In genomic region chr1:31912087-31912780, GRCh38 we compare ENCODE assay signal across 12 cellular contexts. TPM values are rescaled to one million over a fixed set of nuclear protein-coding genes. Genes with fewer than 3 reads are reported as not detected.
DNase-seq lines count a peak whose midpoint lies in the region; ATAC-seq, FAIRE-seq and TF ChIP-seq lines count a peak whose summit lies in the region.
"Had no signal": no experiment of that assay in that cellular context is flagged by ENCODE, and none has a peak within 500 bp of the region (broad histone marks: within the 10 kb centered on the region; RNA-seq: fewer than 3 reads in every experiment).

No MANE protein-coding gene starts in this region.

- intact Hi-C loops in activated T-helper 2 cell treated with anti-CD3 and anti-CD28 coated beads, Interferon-gamma antibody, Interleukin-2, Interleukin-4, amounts not matched to agents 10 μg/mL and 5 μg/mL and 100 μg/mL, durations not matched to agents 14 hours and 24 hours and 36 hours (cut with micrococcal nuclease): loop anchor here (2.0 to 5.0 kb wide), 2 partner anchors 53 to 85 kb away; no protein-coding TSS in a partner anchor
- intact Hi-C loops in natural killer cell (cut with micrococcal nuclease): no loop called here

- no peak for TF ChIP-seq CTCF in natural killer cell (IDR thresholded peaks at IDR 0.05)
- no peak for TF ChIP-seq CTCF in GM20000 (IDR thresholded peaks at IDR 0.05; ENCODE audit: extremely low read depth, missing control alignments)

- H3K36me3 Mint-ChIP-seq in activated T-helper 2 cell treated with anti-CD3 and anti-CD28 coated beads, Interferon-gamma antibody, Interleukin-2, Interleukin-4, amounts not matched to agents 10 μg/mL and 5 μg/mL and 100 μg/mL, durations not matched to agents 14 hours and 24 hours and 36 hours (ENCODE audit: low read depth): peaks cover 91% of the 10 kb centered on the region
- peaks cover 30% of the 10 kb centered on the region for H3K36me3 Mint-ChIP-seq in natural killer cell

- TF ChIP-seq POLR2A in H54 (IDR thresholded peaks at IDR 0.05; ENCODE audit: low read depth, low read length): no peak

- no peak for ATAC-seq in natural killer cell
- ATAC-seq in HG02981 (IDR thresholded peaks at IDR 0.05; ENCODE audit: unreplicated experiment): no peak

- FAIRE-seq in H54 (lab: Jason Lieb, UNC): peak; percentile 20

- DNase-seq in NCI-H1417 (lab: John Stamatoyannopoulos, UW): peak in 2 of 3 experiments; percentile 64 to 74
- DNase-seq in NCI-H1417 treated with DMSO at 0.1 percent for 48 hours (lab: John Stamatoyannopoulos, UW): no peak
- no peak for DNase-seq in H54 (ENCODE audit: insufficient read length, low spot score)
- no peak for DNase-seq in activated T-helper 2 cell treated with anti-CD3 and anti-CD28 coated beads, Interferon-gamma antibody, Interleukin-2, Interleukin-4, amounts not matched to agents 10 μg/mL and 5 μg/mL and 100 μg/mL, durations not matched to agents 14 hours and 24 hours and 36 hours (ENCODE audit: low spot score)
- no peak for DNase-seq in natural killer cell
- no peak for DNase-seq in GM20000 (ENCODE audit: low spot score)
- DNase-seq in GDM1 (lab: John Stamatoyannopoulos, UW): no peak
- DNase-seq: 8988T; activated T-cell treated with anti-CD3 and anti-CD28 coated beads, Interleukin-2, amount 50 U/mL, for 1 hour; NCI-H2227 treated with DMSO at 0.1 percent for 48 hours; spleen had no signal

- no peaks in the 10 kb centered on the region for H3K9me3 Mint-ChIP-seq in activated T-helper 2 cell treated with anti-CD3 and anti-CD28 coated beads, Interferon-gamma antibody, Interleukin-2, Interleukin-4, amounts not matched to agents 10 μg/mL and 5 μg/mL and 100 μg/mL, durations not matched to agents 14 hours and 24 hours and 36 hours
- no peaks in the 10 kb centered on the region for H3K9me3 Mint-ChIP-seq in natural killer cell

- peak overlapping the region; percentile 0 for H3K4me3 Mint-ChIP-seq in activated T-helper 2 cell treated with anti-CD3 and anti-CD28 coated beads, Interferon-gamma antibody, Interleukin-2, Interleukin-4, amounts not matched to agents 10 μg/mL and 5 μg/mL and 100 μg/mL, durations not matched to agents 14 hours and 24 hours and 36 hours (ENCODE audit: low read depth)
- H3K4me3 Mint-ChIP-seq in natural killer cell: peak overlapping the region; percentile 13

- H3K4me1 Mint-ChIP-seq in activated T-helper 2 cell treated with anti-CD3 and anti-CD28 coated beads, Interferon-gamma antibody, Interleukin-2, Interleukin-4, amounts not matched to agents 10 μg/mL and 5 μg/mL and 100 μg/mL, durations not matched to agents 14 hours and 24 hours and 36 hours (ENCODE audit: low read depth): peaks cover 64% of the 10 kb centered on the region
- H3K4me1 Mint-ChIP-seq in natural killer cell: peaks cover 49 to 59% of the 10 kb centered on the region in 2 donors

- H3K27ac Mint-ChIP-seq in activated T-helper 2 cell treated with anti-CD3 and anti-CD28 coated beads, Interferon-gamma antibody, Interleukin-2, Interleukin-4, amounts not matched to agents 10 μg/mL and 5 μg/mL and 100 μg/mL, durations not matched to agents 14 hours and 24 hours and 36 hours: peak overlapping the region; percentile 75
- H3K27ac Mint-ChIP-seq in natural killer cell: peak overlapping the region; percentile 66 to 72

- no peaks in the 10 kb centered on the region for H3K27me3 Mint-ChIP-seq in activated T-helper 2 cell treated with anti-CD3 and anti-CD28 coated beads, Interferon-gamma antibody, Interleukin-2, Interleukin-4, amounts not matched to agents 10 μg/mL and 5 μg/mL and 100 μg/mL, durations not matched to agents 14 hours and 24 hours and 36 hours (ENCODE audit: low read depth)
- H3K27me3 Mint-ChIP-seq in natural killer cell (ENCODE audit: low read depth in 2 of 2): no peaks in the 10 kb centered on the region

RNA-seq across cellular contexts. Expression of gene PTP4A2, which starts 25.9 kb away (rescaled TPM):
- 313 and 334 TPM in 2 replicates for total RNA-seq in activated T-helper 2 cell treated with anti-CD3 and anti-CD28 coated beads, Interferon-gamma antibody, Interleukin-2, Interleukin-4, amounts not matched to agents 10 μg/mL and 5 μg/mL and 100 μg/mL, durations not matched to agents 14 hours and 24 hours and 36 hours
- total RNA-seq in natural killer cell: 100 to 1,000 TPM; 435 to 527 (median 443) TPM

Comparison
In these comparisons a context has a peak if more than half of its experiments do, and no peak if none do; other contexts are left out.
1. DNase-seq: peak in NCI-H1417 (2 of 3); none in NCI-H1417 treated with DMSO at 0.1 percent for 48 hours (single experiment), H54 (single experiment), activated T-helper 2 cell treated with anti-CD3 and anti-CD28 coated beads, Interferon-gamma antibody, Interleukin-2, Interleukin-4, amounts not matched to agents 10 μg/mL and 5 μg/mL and 100 μg/mL, durations not matched to agents 14 hours and 24 hours and 36 hours (single experiment), natural killer cell (single experiment), GM20000 (single experiment) and GDM1 (single experiment).